16 cellular contexts compared by ENCODE assay signal in genomic region chr3:57160046-57160730, GRCh38. TPM values are rescaled to one million over a fixed set of nuclear protein-coding genes. Genes with fewer than 3 reads are reported as not detected.
DNase-seq lines count a peak whose midpoint lies in the region; ATAC-seq and TF ChIP-seq lines count a peak whose summit lies in the region.
"Had no signal": no experiment of that assay in that cellular context is flagged by ENCODE, and none has a peak within 500 bp of the region (broad histone marks: within the 10 kb centered on the region; RNA-seq: fewer than 3 reads in every experiment).

No MANE protein-coding gene starts in this region.

- ATAC-seq in GM21423 (IDR thresholded peaks at IDR 0.05; ENCODE audit: unreplicated experiment), result no peak
- ATAC-seq: activated CD4-positive, CD25-positive, alpha-beta regulatory T cell treated with anti-CD3 and anti-CD28 coated beads, Interleukin-2, amount 50 U/mL, for 24 hours; esophagus mucosa had no signal

- H3K4me3 ChIP-seq in breast epithelium, result peak overlapping the region in 1 of 3 donors; percentile 2
- no peak overlapping the region for H3K4me3 ChIP-seq in muscle layer of colon (ENCODE audit: low read depth in 1 of 2, low read length in 2 of 2)
- no peak overlapping the region for H3K4me3 ChIP-seq in uterus

- H3K4me1 Mint-ChIP-seq in MCF 10A (ENCODE audit: insufficient read depth, unreplicated experiment), result no peaks in the 10 kb centered on the region
- peaks cover 20% of the 10 kb centered on the region for H3K4me1 Mint-ChIP-seq in glutamatergic neuron (ENCODE audit: low read depth, unreplicated experiment)

- H3K27ac Mint-ChIP-seq in MCF 10A (ENCODE audit: low read depth, unreplicated experiment), result no peak overlapping the region
- no peak overlapping the region for H3K27ac Mint-ChIP-seq in glutamatergic neuron (ENCODE audit: unreplicated experiment)

- H3K9me3 Mint-ChIP-seq in MCF 10A (ENCODE audit: unreplicated experiment) (no peaks in the 10 kb centered on the region), glutamatergic neuron (ENCODE audit: unreplicated experiment) (peaks cover 7% of the 10 kb centered on the region)

- DNase-seq in breast epithelium (ENCODE audit: low spot score in 2 of 2), result no peak
- no peak for DNase-seq in MCF 10A (ENCODE audit: unreplicated experiment)
- no peak for DNase-seq in glutamatergic neuron
- peak; percentile 86 for DNase-seq in uterus
- DNase-seq in RPMI8226, result no peak
- DNase-seq in NCI-H1436 treated with DMSO at 0.1 percent for 48 hours (lab: John Stamatoyannopoulos, UW), result no peak
- DNase-seq: 8988T; CD4-positive, CD25-positive, alpha-beta regulatory T cell; NCI-H524; stimulated activated CD4-positive, alpha-beta T cell treated with anti-CD3 and anti-CD28 coated beads, Interleukin-1b, Interleukin-23, amount 100 ng/mL, for 48 hours; trophoblast cell had no signal

- H3K4me3 Mint-ChIP-seq in MCF 10A (ENCODE audit: unreplicated experiment), result no peak overlapping the region
- H3K4me3 Mint-ChIP-seq in glutamatergic neuron (ENCODE audit: unreplicated experiment), result peak overlapping the region; percentile 12
- H3K4me3 Mint-ChIP-seq: CD4-positive, CD25-positive, alpha-beta regulatory T cell had no signal

- H3K36me3 ChIP-seq in breast epithelium (no peaks in the 10 kb centered on the region), muscle layer of colon (ENCODE audit: insufficient read depth, low read length) (no peaks in the 10 kb centered on the region), uterus (no peaks in the 10 kb centered on the region)

- H3K4me1 ChIP-seq in breast epithelium (peaks cover 4 to 19% of the 10 kb centered on the region in 2 donors), muscle layer of colon (ENCODE audit: insufficient read depth, low read length) (peaks cover 74% of the 10 kb centered on the region), uterus (peaks cover 30 to 43% of the 10 kb centered on the region in 2 donors)

- no TSS peak for BruUV-seq in MCF 10A (replicated peaks; lab: Mats Ljungman, UMichigan)

- POLR2A ChIA-PET in MCF 10A (lab: Yijun Ruan, JAX), result no interaction called here

- H3K27me3 ChIP-seq in breast epithelium, result no peaks in the 10 kb centered on the region
- no peaks in the 10 kb centered on the region for H3K27me3 ChIP-seq in muscle layer of colon (ENCODE audit: control insufficient read depth in 1 of 2, insufficient read depth in 2 of 2, low read length in 2 of 2)
- H3K27me3 ChIP-seq in uterus, result no peaks in the 10 kb centered on the region

- peaks cover 7% of the 10 kb centered on the region for H3K27me3 Mint-ChIP-seq in MCF 10A (ENCODE audit: insufficient read depth, unreplicated experiment)
- H3K27me3 Mint-ChIP-seq in glutamatergic neuron (ENCODE audit: unreplicated experiment), result peaks cover 12% of the 10 kb centered on the region

- no peak overlapping the region for H3K9ac ChIP-seq in muscle layer of colon (ENCODE audit: low read length)

- no peak for TF ChIP-seq CTCF in breast epithelium (IDR thresholded peaks at IDR 0.05)
- no peak for TF ChIP-seq CTCF in MCF 10A (IDR thresholded peaks at IDR 0.05; ENCODE audit: unreplicated experiment)
- no peak for TF ChIP-seq CTCF in glutamatergic neuron (IDR thresholded peaks at IDR 0.05; ENCODE audit: partially characterized antibody, unreplicated experiment)
- TF ChIP-seq CTCF in uterus (IDR thresholded peaks at IDR 0.05), result no peak

- H3K9me3 ChIP-seq in breast epithelium, result no peaks in the 10 kb centered on the region
- no peaks in the 10 kb centered on the region for H3K9me3 ChIP-seq in muscle layer of colon (ENCODE audit: low read length)
- no peaks in the 10 kb centered on the region for H3K9me3 ChIP-seq in uterus

- H3K27ac ChIP-seq in breast epithelium (peak overlapping the region; percentile 72 to 87), muscle layer of colon (ENCODE audit: low read depth, low read length) (peak overlapping the region; percentile 48), uterus (peak overlapping the region; percentile 86 to 87)

- TF ChIP-seq POLR2A in breast epithelium (IDR thresholded peaks at IDR 0.05) (no peak), uterus (IDR thresholded peaks at IDR 0.05) (no peak)

- CTCF ChIA-PET in MCF 10A (lab: Yijun Ruan, JAX), result interaction anchor here (1.0 to 1.1 kb wide), 3 partner anchors 10 to 61 kb away, joined by 3 read pairs; no protein-coding TSS in a partner anchor

- intact Hi-C loops in breast epithelium (cut with DNase I; ENCODE audit: low total_unique reads), result no loop called here
- intact Hi-C loops in MCF 10A (cut with micrococcal nuclease), result no loop called here
- intact Hi-C loops in uterus (cut with DNase I; ENCODE audit: low total_unique reads), result loop anchor here (10.0 kb wide), 2 partner anchors 55 to 65 kb away; partner anchors contain the start of gene APPL1

- H3K36me3 Mint-ChIP-seq in MCF 10A (ENCODE audit: insufficient read depth, unreplicated experiment) (peaks cover 11% of the 10 kb centered on the region), glutamatergic neuron (ENCODE audit: unreplicated experiment) (peaks cover 3% of the 10 kb centered on the region)
- H3K36me3 Mint-ChIP-seq: CD4-positive, CD25-positive, alpha-beta regulatory T cell had no signal

RNA-seq across cellular contexts. Expression of gene IL17RD, which starts 5.0 kb away (rescaled TPM):
- total RNA-seq in breast epithelium (10 to 100 TPM in 2 of 3 donors, 1 to 10 TPM in 1; 3.0 to 31.8 (median 31.0) TPM), MCF 10A (2022) (0.91 and 1.2 TPM in 2 replicates), glutamatergic neuron (ENCODE audit: unreplicated experiment) (31.1 TPM), uterus (10 to 100 TPM; 19.0 to 95.9 (median 52.5) TPM)
- total RNA-seq: CD4-positive, CD25-positive, alpha-beta regulatory T cell; T-helper 1 cell treated with Interleukin-12 subunit alpha and Interleukin-12 subunit beta and Interleukin-4 antibody, amounts not matched to agents 30 ng/mL and 1 ng/mL, for 36 hours had no signal

RNA-seq across cellular contexts. Expression of gene HESX1, which starts 39.6 kb away (rescaled TPM):
- total RNA-seq in breast epithelium (1 to 10 TPM in 1 of 3 donors, under 1 TPM in 2; 0.48 to 1.3 (median 0.66) TPM), MCF 10A (2022) (0.66 and 1.3 TPM in 2 replicates), glutamatergic neuron (ENCODE audit: unreplicated experiment) (not detected), uterus (not detected)
- total RNA-seq: CD4-positive, CD25-positive, alpha-beta regulatory T cell had no signal

Comparison
In these comparisons a context has a peak if more than half of its experiments do, and no peak if none do; other contexts are left out.
1. DNase-seq: peak in uterus (2 of 2); none in breast epithelium (0 of 2), MCF 10A (single experiment), glutamatergic neuron (single experiment), RPMI8226 (single experiment) and NCI-H1436 treated with DMSO at 0.1 percent for 48 hours (single experiment).
2. Peak in every context shown above with its lines, with median percentiles within 50 percentile points of each other: H3K27ac ChIP-seq.